Comparison of ENCODE assay signal across 1 cellular context in genomic region chr1:94698759-94699502, GRCh38.
A peak's percentile ranks its signal among the peaks of the same experiment; 100 is the strongest.
TF ChIP-seq lines count a peak whose summit lies in the region.

No MANE protein-coding gene starts in this region.

TF ChIP-seq in HepG2, 621 proteins besides CTCF, POLR2A, EP300 and RAD21 (continued from another document and continues in another):
- TF ChIP-seq ZNF143 (CRISPR knock-in tag; IDR thresholded peaks at IDR 0.05) (no peak), NFYC (CRISPR knock-in tag; IDR thresholded peaks at IDR 0.05) (no peak), ZSCAN20 (CRISPR knock-in tag; IDR thresholded peaks at IDR 0.05; ENCODE audit: borderline replicate concordance) (no peak), ZNF547 (CRISPR knock-in tag; IDR thresholded peaks at IDR 0.05) (no peak), ZNF260 (CRISPR knock-in tag; IDR thresholded peaks at IDR 0.05; ENCODE audit: borderline replicate concordance, low read depth) (no peak), ZGPAT (CRISPR knock-in tag; IDR thresholded peaks at IDR 0.05) (no peak), MBD4 (IDR thresholded peaks at IDR 0.05; ENCODE audit: borderline replicate concordance, low read length) (no peak), ZFP37 (CRISPR knock-in tag; IDR thresholded peaks at IDR 0.05; ENCODE audit: borderline replicate concordance) (no peak), HNF1A (IDR thresholded peaks at IDR 0.05; ENCODE audit: low read depth) (no peak), HNF1A (CRISPR knock-in tag; IDR thresholded peaks at IDR 0.05; ENCODE audit: borderline replicate concordance) (no peak), MAZ (IDR thresholded peaks at IDR 0.05; ENCODE audit: borderline replicate concordance, low read depth, low read length) (no peak), MAZ (CRISPR knock-in tag; IDR thresholded peaks at IDR 0.05; ENCODE audit: low read depth) (no peak), STAT6 (CRISPR knock-in tag; IDR thresholded peaks at IDR 0.05; ENCODE audit: borderline replicate concordance) (no peak), CCDC6 (CRISPR knock-in tag; IDR thresholded peaks at IDR 0.05) (no peak), ZNF18 (CRISPR knock-in tag; IDR thresholded peaks at IDR 0.05; ENCODE audit: insufficient replicate concordance) (no peak), FOXP4 (CRISPR knock-in tag; IDR thresholded peaks at IDR 0.05) (peak; percentile 81), ZSCAN30 (CRISPR knock-in tag; IDR thresholded peaks at IDR 0.05) (no peak), RBFOX2 (IDR thresholded peaks at IDR 0.05; ENCODE audit: low read depth, low read length) (no peak), KDM5B (CRISPR knock-in tag; IDR thresholded peaks at IDR 0.05; ENCODE audit: borderline replicate concordance) (no peak), PTBP1 (IDR thresholded peaks at IDR 0.05; ENCODE audit: low read depth, low read length, poor library complexity, severe bottlenecking) (no peak), RFX1 (IDR thresholded peaks at IDR 0.05) (no peak), NR0B2 (CRISPR knock-in tag; IDR thresholded peaks at IDR 0.05) (no peak), TEAD3 (CRISPR knock-in tag; optimal IDR thresholded peaks at IDR 0.05; ENCODE audit: borderline replicate concordance) (peak; percentile 27), HOXA5 (CRISPR knock-in tag; IDR thresholded peaks at IDR 0.05) (peak; percentile 52; the same call in 1 of the 2 replicates), ATAD3A (CRISPR knock-in tag; IDR thresholded peaks at IDR 0.05) (no peak), NFIC (IDR thresholded peaks at IDR 0.05; ENCODE audit: low read length) (peak; percentile 53; the same call in 1 of the 2 replicates), HNRNPL (IDR thresholded peaks at IDR 0.05; ENCODE audit: low read depth, low read length) (no peak), ZNF33B (CRISPR knock-in tag; IDR thresholded peaks at IDR 0.05) (no peak), ZIK1 (CRISPR knock-in tag; IDR thresholded peaks at IDR 0.05; ENCODE audit: borderline replicate concordance, low read depth) (no peak), ZFP91 (CRISPR knock-in tag; IDR thresholded peaks at IDR 0.05; ENCODE audit: borderline replicate concordance) (no peak), ZNF770 (CRISPR knock-in tag; IDR thresholded peaks at IDR 0.05) (no peak), GZF1 (CRISPR knock-in tag; IDR thresholded peaks at IDR 0.05) (no peak), ETS1 (CRISPR knock-in tag; IDR thresholded peaks at IDR 0.05) (no peak), ZNF431 (CRISPR knock-in tag; IDR thresholded peaks at IDR 0.05; ENCODE audit: borderline replicate concordance, low read depth) (no peak)
